ENCODE assay signal across 1 cellular context in genomic region chr3:140724856-140725812, GRCh38.
TF ChIP-seq lines count a peak whose summit lies in the region.

No MANE protein-coding gene starts in this region.

TF ChIP-seq in GM12878, 131 proteins besides CTCF, POLR2A, EP300 and RAD21 (continued from another document):
- TF ChIP-seq ZBTB4 (CRISPR knock-in tag; IDR thresholded peaks at IDR 0.05) (no peak), SRF (IDR thresholded peaks at IDR 0.05; ENCODE audit: low read depth in 2 of 2, low read length in 2 of 2) (no peak), SP1 (IDR thresholded peaks at IDR 0.05; ENCODE audit: low read depth, low read length) (no peak), ESRRA (IDR thresholded peaks at IDR 0.05; ENCODE audit: low read length) (no peak), GATAD2B (conservative IDR thresholded peaks at IDR 0.05; ENCODE audit: low read depth) (no peak)
